13 cellular contexts compared by ENCODE assay signal in genomic region chr19:40968065-40968464, GRCh38. TPM values are rescaled to one million over a fixed set of nuclear protein-coding genes. Genes with fewer than 3 reads are reported as not detected.
"Had no signal": no experiment of that assay in that cellular context is flagged by ENCODE, and none has a peak within 500 bp of the region (broad histone marks: within the 10 kb centered on the region; RNA-seq: fewer than 3 reads in every experiment).

No MANE protein-coding gene starts in this region.

RNA-seq across cellular contexts. Expression of gene CYP2B6, which starts 23.0 kb away (rescaled TPM):
- total RNA-seq: activated B cell treated with CpG ODN at 0.5 μM for 24 hours; activated CD4-positive, alpha-beta memory T cell treated with anti-CD3 and anti-CD28 coated beads for 36 hours; activated CD4-positive, alpha-beta memory T cell treated with anti-CD3 and anti-CD28 coated beads, Interleukin-2, amount 10 ng/mL, durations not matched to agents 7 days and 5 days; activated CD4-positive, alpha-beta T cell treated with anti-CD3 and anti-CD28 coated beads for 36 hours; activated CD4-positive, alpha-beta T cell treated with anti-CD3 and anti-CD28 coated beads, Interleukin-2, amount 10 ng/mL, durations not matched to agents 24 days and 14 days; activated CD4-positive, alpha-beta T cell treated with anti-CD3 and anti-CD28 coated beads, Interleukin-2, amount 10 ng/mL, durations not matched to agents 7 days and 5 days; activated CD8-positive, alpha-beta memory T cell treated with anti-CD3 and anti-CD28 coated beads for 36 hours; activated CD8-positive, alpha-beta memory T cell treated with anti-CD3 and anti-CD28 coated beads, Interleukin-2, amount 10 ng/mL, durations not matched to agents 7 days and 5 days; activated CD8-positive, alpha-beta T cell treated with anti-CD3 and anti-CD28 coated beads for 36 hours; activated CD8-positive, alpha-beta T cell treated with anti-CD3 and anti-CD28 coated beads, Interleukin-2, amount 10 ng/mL, durations not matched to agents 7 days and 5 days; T-helper 1 cell treated with Interleukin-12 subunit alpha and Interleukin-12 subunit beta and Interleukin-4 antibody, amounts not matched to agents 30 ng/mL and 1 ng/mL, for 36 hours; T-helper 17 cell; T-helper 2 cell treated with Interferon-gamma antibody and Interleukin-4, amounts not matched to agents 100 ng/mL and 5 ng/mL, for 36 hours had no signal
